In the genomic region with DNA sequence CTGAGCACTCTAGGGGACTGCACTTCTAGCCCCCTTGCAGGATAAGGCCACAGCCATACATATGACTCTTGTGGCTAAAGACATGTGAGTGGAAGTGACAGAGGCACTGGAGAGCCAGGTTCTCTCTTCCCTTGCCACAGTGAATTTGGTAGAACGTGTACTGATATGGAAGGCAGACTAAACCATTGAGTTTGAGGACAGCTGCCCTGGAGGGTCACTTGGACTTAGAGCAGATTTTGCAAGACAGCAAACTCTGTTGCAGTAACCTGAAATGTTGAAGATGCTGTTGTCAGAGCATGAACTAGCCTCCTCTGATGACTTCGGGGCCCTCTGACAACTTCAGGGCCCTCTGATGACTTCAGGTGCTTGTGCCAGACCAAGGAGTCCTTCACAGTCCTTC, we compare ENCODE assay signal across 33 cellular contexts.
A peak's percentile ranks its signal among the peaks of the same experiment; 100 is the strongest.
DNase-seq lines count a peak whose midpoint lies in the region; ATAC-seq, FAIRE-seq and TF ChIP-seq lines count a peak whose summit lies in the region.
"Had no signal": no experiment of that assay in that cellular context is flagged by ENCODE, and none has a peak within 500 bp of the region (broad histone marks: within the 10 kb centered on the region; RNA-seq: fewer than 3 reads in every experiment).

No MANE protein-coding gene starts in this region.

- H3K4ac ChIP-seq in H1 (replicated peaks; ENCODE audit: insufficient read length, low read depth, low read length) = no peak overlapping the region

- TF ChIP-seq POLR2A in HepG2 (IDR thresholded peaks at IDR 0.05; ENCODE audit: insufficient read depth in 1 of 2, low read depth in 2 of 2, low read length in 2 of 2) (no peak), H1 (IDR thresholded peaks at IDR 0.05; ENCODE audit: control extremely low read depth in 1 of 2, low read depth in 2 of 2, low read length in 2 of 2) (no peak)

- TF ChIP-seq RAD21 in liver (IDR thresholded peaks at IDR 0.05) (no peak), HepG2 (CRISPR knock-in tag; IDR thresholded peaks at IDR 0.05) (no peak), H1 (IDR thresholded peaks at IDR 0.05 in 1 of 2, conservative IDR thresholded peaks at IDR 0.05 in 1 of 2; ENCODE audit: low read depth in 2 of 2, low read length in 2 of 2) (no peak)

- H3K4me1 ChIP-seq in liver (ENCODE audit: control insufficient read depth in 4 of 4, insufficient read depth in 4 of 4, low read length in 3 of 4) (peaks cover 2 to 25% (median 8%) of the 10 kb centered on the region in 4 donors), HepG2 (ENCODE audit: insufficient read depth, low read length) (no peaks in the 10 kb centered on the region), H1 (replicated peaks in 1 of 4; ENCODE audit: control insufficient read depth in 3 of 4, insufficient read depth in 4 of 4, low read length in 3 of 4) (peaks cover 0 to 5% (median 1%) of the 10 kb centered on the region in 4 experiments; a peak in 2 of 7 replicates)
- H3K4me1 ChIP-seq: pancreas, Peyer's patch, uterus had no signal

- H2BK120ac ChIP-seq in H1 (replicated peaks; ENCODE audit: low read depth, low read length) = no peak overlapping the region

- H3K27me3 ChIP-seq in liver (ENCODE audit: control insufficient read depth in 4 of 4, insufficient read depth in 4 of 4, low read length in 3 of 4) (no peaks in the 10 kb centered on the region), HepG2 (ENCODE audit: control insufficient read depth in 1 of 2, insufficient read depth in 2 of 2, low read length in 2 of 2) (no peaks in the 10 kb centered on the region), H1 (replicated peaks in 1 of 4; ENCODE audit: control insufficient read depth in 3 of 4, extremely low read depth in 1 of 4, insufficient read depth in 3 of 4, low read length in 3 of 4) (no peaks in the 10 kb centered on the region)
- H3K27me3 ChIP-seq: heart right ventricle, pancreas, Peyer's patch, uterus had no signal

- BruUV-seq in HepG2 (replicated peaks; lab: Mats Ljungman, UMichigan) = no TSS peak

- H3K4me3 ChIP-seq in liver (ENCODE audit: low read depth in 1 of 3, low read length in 3 of 3) (no peak overlapping the region), HepG2 (replicated peaks in 1 of 3; ENCODE audit: insufficient read depth in 1 of 3, low read depth in 2 of 3, low read length in 3 of 3) (no peak overlapping the region), H1 (ENCODE audit: extremely low read depth in 1 of 4, insufficient read depth in 2 of 4, low read depth in 3 of 4, low read length in 4 of 4) (no peak overlapping the region)
- H3K4me3 ChIP-seq: heart right ventricle, lung, mucosa of descending colon, pancreas, Peyer's patch, smooth muscle cell, uterus had no signal

- H3K18ac ChIP-seq in H1 (ENCODE audit: extremely low read depth, low read length) = no peak overlapping the region

- TF ChIP-seq EP300 in HepG2 (IDR thresholded peaks at IDR 0.05; ENCODE audit: low read depth in 2 of 2, low read length in 2 of 2) = no peak
- no peak for TF ChIP-seq EP300 in HepG2 (CRISPR knock-in tag; IDR thresholded peaks at IDR 0.05; ENCODE audit: borderline replicate concordance)
- no peak for TF ChIP-seq EP300 in H1 (IDR thresholded peaks at IDR 0.05; ENCODE audit: borderline replicate concordance in 1 of 2, low read depth in 2 of 2, low read length in 2 of 2)

- no peak overlapping the region for H4K8ac ChIP-seq in H1 (ENCODE audit: extremely low read depth, insufficient read depth, low read length)

- H2AFZ ChIP-seq in HepG2 (ENCODE audit: low read length) (no peak overlapping the region), H1 (ENCODE audit: low read length) (no peak overlapping the region)

- peak overlapping the region; percentile 4; the same call in 1 of the 2 replicates for H2BK12ac ChIP-seq in H1 (ENCODE audit: low read depth, low read length)

- H3K27ac Mint-ChIP-seq in activated CD8-positive, alpha-beta T cell treated with anti-CD3 and anti-CD28 coated beads, Interleukin-2, amount 10 ng/mL, durations not matched to agents 7 days and 5 days = peak overlapping the region; percentile 70
- H3K27ac Mint-ChIP-seq in stimulated activated naive CD8-positive, alpha-beta T cell treated with anti-CD3 and anti-CD28 coated beads, Interleukin-15, amount 100 ng/mL, for 72 hours = peak overlapping the region; percentile 96 to 99

- H3K36me3 Mint-ChIP-seq in activated CD8-positive, alpha-beta T cell treated with anti-CD3 and anti-CD28 coated beads, Interleukin-2, amount 10 ng/mL, durations not matched to agents 7 days and 5 days (ENCODE audit: low read depth) = peaks cover 3% of the 10 kb centered on the region

- no peaks in the 10 kb centered on the region for H3K9me3 ChIP-seq in liver (ENCODE audit: control insufficient read depth in 4 of 4, low read length in 3 of 4)
- H3K9me3 ChIP-seq in HepG2 (ENCODE audit: low read length) = no peaks in the 10 kb centered on the region
- no peaks in the 10 kb centered on the region for H3K9me3 ChIP-seq in H1 (ENCODE audit: insufficient read depth in 2 of 2, low read depth in 1 of 2, low read length in 1 of 2)
- H3K9me3 ChIP-seq: heart right ventricle, mucosa of descending colon, pancreas, Peyer's patch, uterus had no signal

- peaks cover 5% of the 10 kb centered on the region for H3K27me3 Mint-ChIP-seq in activated CD8-positive, alpha-beta T cell treated with anti-CD3 and anti-CD28 coated beads, Interleukin-2, amount 10 ng/mL, durations not matched to agents 7 days and 5 days (ENCODE audit: low read depth)
- no peaks in the 10 kb centered on the region for H3K27me3 Mint-ChIP-seq in stimulated activated naive CD8-positive, alpha-beta T cell treated with anti-CD3 and anti-CD28 coated beads, Interleukin-15, amount 100 ng/mL, for 72 hours

- no peak overlapping the region for H2BK5ac ChIP-seq in H1 (ENCODE audit: low read depth, low read length)

- H3K4me2 ChIP-seq in HepG2 (ENCODE audit: low read depth, low read length) = no peak overlapping the region
- no peak overlapping the region for H3K4me2 ChIP-seq in H1 (ENCODE audit: insufficient read depth in 1 of 2, low read depth in 2 of 2, low read length in 2 of 2)
- H3K4me2 ChIP-seq: smooth muscle cell had no signal

- H3K79me1 ChIP-seq in H1 (ENCODE audit: low read depth, low read length) = no peaks in the 10 kb centered on the region

- no peak for TF ChIP-seq CTCF in liver (IDR thresholded peaks at IDR 0.05; ENCODE audit: low read depth, low read length, missing input control)
- TF ChIP-seq CTCF in HepG2 (CRISPR knock-in tag; IDR thresholded peaks at IDR 0.05) = no peak
- TF ChIP-seq CTCF in H1 (IDR thresholded peaks at IDR 0.05; ENCODE audit: control extremely low read depth in 1 of 3, insufficient read depth in 1 of 3, low read depth in 1 of 3, low read length in 3 of 3) = no peak

- no peak for ATAC-seq in HepG2
- ATAC-seq in activated CD8-positive, alpha-beta T cell treated with anti-CD3 and anti-CD28 coated beads, Interleukin-2, amount 10 ng/mL, durations not matched to agents 7 days and 5 days = peak; percentile 32
- ATAC-seq in stimulated activated naive CD8-positive, alpha-beta T cell treated with anti-CD3 and anti-CD28 coated beads, Interleukin-15, amount 100 ng/mL, for 72 hours = no peak
- ATAC-seq in HG03175 (IDR thresholded peaks at IDR 0.05; ENCODE audit: unreplicated experiment) = no peak
- ATAC-seq: HCT116, heart right ventricle, mucosa of descending colon, pancreas had no signal

- H2AK5ac ChIP-seq in H1 (ENCODE audit: low read depth, low read length) = no peak overlapping the region

- H3K23ac ChIP-seq in H1 (ENCODE audit: insufficient read length) = no peak overlapping the region

- in situ Hi-C loops in HepG2 (cut with HindIII; ENCODE audit: extremely low pct_ligation_motif_present, low pct_unique_long_range_greater_than_20kb) = no loop called here

- H4K5ac ChIP-seq in H1 (ENCODE audit: insufficient read length, low read depth, low read length) = no peak overlapping the region

- WGBS in liver = 60% methylated on average over 2 of the region's 2 CpGs
- whole genome bisulfite sequencing in HepG2 (ENCODE audit: low lambda C conversion rate) = 7% methylated on average over 2 of the region's 2 CpGs
- WGBS in H1 (ENCODE audit: extremely low coverage in 1 of 2, insufficient coverage in 1 of 2, insufficient read length in 1 of 2, insufficient replicate concordance in 2 of 2, low coverage in 1 of 2, low lambda C conversion rate in 2 of 2, missing lambda C conversion rate in 1 of 2), 2 experiments = 85% methylated on average over 2 of the region's 2 CpGs; no CpG with 5 or more reads in 1 of the 2 experiments

- H3K23me2 ChIP-seq in H1 (ENCODE audit: low read depth, low read length) = no peaks in the 10 kb centered on the region; the same call in 1 of the 2 replicates

- H2BK20ac ChIP-seq in H1 (ENCODE audit: low read length) = no peak overlapping the region

- H3K79me2 ChIP-seq in HepG2 (ENCODE audit: insufficient read depth, low read length) (no peaks in the 10 kb centered on the region), H1 (ENCODE audit: control insufficient read depth in 1 of 2, insufficient read depth in 2 of 2, low read length in 2 of 2) (peaks cover 0 to 3% of the 10 kb centered on the region in 2 experiments; a peak in 1 of 4 replicates)

- H3K36me3 ChIP-seq in liver (ENCODE audit: control insufficient read depth in 4 of 4, insufficient read depth in 3 of 4, low read depth in 1 of 4, low read length in 3 of 4) = no peaks in the 10 kb centered on the region
- H3K36me3 ChIP-seq in HepG2 (replicated peaks in 1 of 2; ENCODE audit: control insufficient read depth in 1 of 2, insufficient read depth in 2 of 2, low read length in 2 of 2) = no peaks in the 10 kb centered on the region
- no peaks in the 10 kb centered on the region for H3K36me3 ChIP-seq in H1 (ENCODE audit: control insufficient read depth in 2 of 4, insufficient read depth in 4 of 4, low read length in 3 of 4)
- H3K36me3 ChIP-seq: heart right ventricle, pancreas, Peyer's patch, uterus had no signal

- H3K4me1 Mint-ChIP-seq in activated CD8-positive, alpha-beta T cell treated with anti-CD3 and anti-CD28 coated beads, Interleukin-2, amount 10 ng/mL, durations not matched to agents 7 days and 5 days (ENCODE audit: low read depth) = peaks cover 54% of the 10 kb centered on the region
- peaks cover 82% of the 10 kb centered on the region for H3K4me1 Mint-ChIP-seq in stimulated activated naive CD8-positive, alpha-beta T cell treated with anti-CD3 and anti-CD28 coated beads, Interleukin-15, amount 100 ng/mL, for 72 hours
- H3K4me1 Mint-ChIP-seq: neural crest cell had no signal

- CTCF ChIA-PET in HepG2 (lab: Yijun Ruan, JAX; ENCODE audit: low intra/inter-chr PET ratio, low total read pairs) = no interaction called here
- CTCF ChIA-PET in activated CD8-positive, alpha-beta T cell treated with anti-CD3 and anti-CD28 coated beads, Interleukin-2, amount 10 ng/mL, durations not matched to agents 7 days and 5 days (lab: Charles Lee) = interaction anchor here (1.3 to 3.1 kb wide), 2 partner anchors 10 to 87 kb away, joined by 5 to 14 read pairs; no protein-coding TSS in a partner anchor
- CTCF ChIA-PET in H1 (lab: Charles Lee; ENCODE audit: partially characterized antibody) = interaction anchor here (1.0 to 1.3 kb wide), 4 partner anchors 9 to 92 kb away, joined by 3 to 4 read pairs (median 3); partner anchors contain the start of gene ELMO1

- intact Hi-C loops in HepG2 (cut with micrococcal nuclease; ENCODE audit: unreplicated experiment) = no loop called here

- no peaks in the 10 kb centered on the region for H3K9me3 Mint-ChIP-seq in activated CD8-positive, alpha-beta T cell treated with anti-CD3 and anti-CD28 coated beads, Interleukin-2, amount 10 ng/mL, durations not matched to agents 7 days and 5 days (ENCODE audit: insufficient read depth)
- H3K9me3 Mint-ChIP-seq in stimulated activated naive CD8-positive, alpha-beta T cell treated with anti-CD3 and anti-CD28 coated beads, Interleukin-15, amount 100 ng/mL, for 72 hours = peaks cover 6 to 7% of the 10 kb centered on the region in 2 donors

- H3K14ac ChIP-seq in H1 (ENCODE audit: insufficient read length) = no peak overlapping the region

- no peak overlapping the region for H3K56ac ChIP-seq in H1 (replicated peaks; ENCODE audit: insufficient read length, low read depth, low read length)

- H4K20me1 ChIP-seq in HepG2 (ENCODE audit: insufficient read depth, low read length) (no peaks in the 10 kb centered on the region), H1 (replicated peaks in 1 of 2; ENCODE audit: control insufficient read depth in 1 of 2, insufficient read depth in 2 of 2, low read length in 2 of 2) (no peaks in the 10 kb centered on the region)

- H3K4me3 Mint-ChIP-seq in activated CD8-positive, alpha-beta T cell treated with anti-CD3 and anti-CD28 coated beads, Interleukin-2, amount 10 ng/mL, durations not matched to agents 7 days and 5 days = no peak overlapping the region
- peak overlapping the region; percentile 66 to 70 for H3K4me3 Mint-ChIP-seq in stimulated activated naive CD8-positive, alpha-beta T cell treated with anti-CD3 and anti-CD28 coated beads, Interleukin-15, amount 100 ng/mL, for 72 hours
- H3K4me3 Mint-ChIP-seq: neural crest cell had no signal

- no peak overlapping the region for H2BK15ac ChIP-seq in H1 (ENCODE audit: low read length)

- no peak for DNase-seq in HepG2 (ENCODE audit: low spot score)
- no peak for DNase-seq in activated CD8-positive, alpha-beta T cell treated with anti-CD3 and anti-CD28 coated beads, Interleukin-2, amount 10 ng/mL, durations not matched to agents 7 days and 5 days
- no peak for DNase-seq in H1 (ENCODE audit: low read depth in 1 of 2, low spot score in 2 of 2)
- no peak for DNase-seq in stimulated activated naive CD8-positive, alpha-beta T cell treated with anti-CD3 and anti-CD28 coated beads, Interleukin-15, amount 100 ng/mL, for 72 hours
- no peak for DNase-seq in superior temporal gyrus (ENCODE audit: extremely low spot score)
- DNase-seq: activated effector memory CD4-positive, alpha-beta T cell treated with anti-CD3 and anti-CD28 coated beads, Interleukin-2, amount 50 U/mL, for 16 hours; anterior cingulate cortex; C1 segment of cervical spinal cord; DND-41; effector memory CD4-positive, alpha-beta T cell; foreskin fibroblast; heart right ventricle; Karpas-422; kidney glomerular epithelial cell; mucosa of descending colon; NCI-H1417 treated with DMSO at 0.1 percent for 48 hours; NCI-H2081 treated with DMSO at 0.1 percent for 48 hours; NCI-H345; pancreas; Peyer's patch; SHP77 treated with DMSO at 0.1 percent for 48 hours; stimulated activated CD4-positive, alpha-beta T cell treated with anti-CD3 and anti-CD28 coated beads, Interleukin-1b, Interleukin-23, amount 100 ng/mL, for 48 hours; uterus had no signal

- H3K27ac ChIP-seq in liver (ENCODE audit: low read depth in 1 of 2, low read length in 2 of 2) (no peak overlapping the region), HepG2 (ENCODE audit: extremely low read length, insufficient read depth, low read length) (no peak overlapping the region), H1 (ENCODE audit: low read depth, low read length) (no peak overlapping the region)
- H3K27ac ChIP-seq: heart right ventricle, HL-60, pancreas, Peyer's patch, uterus had no signal

- POLR2A ChIA-PET in HepG2 (lab: Yijun Ruan, JAX) (no interaction called here), H1 (lab: Charles Lee; ENCODE audit: partially characterized antibody) (interaction anchor here (0.9 kb wide), 1 partner anchor 17 kb away, joined by 3 read pairs; no protein-coding TSS in a partner anchor)
- POLR2A ChIA-PET in activated CD8-positive, alpha-beta T cell treated with anti-CD3 and anti-CD28 coated beads, Interleukin-2, amount 10 ng/mL, durations not matched to agents 7 days and 5 days (lab: Charles Lee) = interaction anchor here (2.4 kb wide), 1 partner anchor 85 kb away, joined by 13 read pairs; the partner anchor contains the start of gene ELMO1

- no peak overlapping the region for H4K91ac ChIP-seq in H1 (replicated peaks; ENCODE audit: insufficient read length, low read length)

- no peak for FAIRE-seq in HepG2 (lab: Jason Lieb, UNC)
- FAIRE-seq in H1 (lab: Jason Lieb, UNC) = no peak
- FAIRE-seq: bronchial epithelial cell, colon, pancreas, TTC549 had no signal

- no peak overlapping the region for H3K9ac ChIP-seq in liver (ENCODE audit: low read depth in 1 of 2, low read length in 2 of 2)
- H3K9ac ChIP-seq in HepG2 (ENCODE audit: insufficient read depth, low read depth, low read length) = no peak overlapping the region
- no peak overlapping the region for H3K9ac ChIP-seq in H1 (replicated peaks in 1 of 4; ENCODE audit: extremely low read depth in 1 of 4, low read depth in 3 of 4, low read length in 3 of 4)
